Comparison of ENCODE assay signal across 22 cellular contexts in the genomic region with DNA sequence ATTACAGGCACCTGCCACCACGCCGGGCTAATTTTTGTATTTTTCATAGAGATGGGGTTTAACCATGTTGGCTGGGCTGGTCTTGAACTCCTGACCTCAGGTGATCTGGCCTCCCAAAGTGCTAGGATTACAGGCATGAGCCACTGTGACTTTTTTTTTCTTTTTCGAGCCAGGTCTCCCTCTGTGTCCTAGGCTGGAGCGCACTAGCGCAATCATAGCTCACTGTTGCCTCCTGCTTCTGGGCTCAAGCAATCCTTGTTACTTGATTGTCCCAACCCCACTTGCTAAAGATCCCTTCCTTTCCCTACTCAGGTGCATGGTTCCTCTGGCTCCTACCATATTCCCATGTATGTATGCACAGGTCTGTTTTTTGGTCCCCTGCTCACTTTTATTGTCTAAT.
"Had no signal": no experiment of that assay in that cellular context is flagged by ENCODE, and none has a peak within 500 bp of the region (broad histone marks: within the 10 kb centered on the region; RNA-seq: fewer than 3 reads in every experiment).

No MANE protein-coding gene starts in this region.

- FAIRE-seq: kidney, TTC549 had no signal

- ATAC-seq: activated CD8-positive, alpha-beta T cell treated with anti-CD3 and anti-CD28 coated beads, Interleukin-2, amount 10 ng/mL, durations not matched to agents 7 days and 5 days; naive thymus-derived CD4-positive, alpha-beta T cell; sciatic nerve; T-cell had no signal

- H3K4me1 ChIP-seq: breast epithelium had no signal

- H3K4me3 ChIP-seq: breast epithelium, coronary artery, smooth muscle cell, thoracic aorta had no signal

- H3K27me3 ChIP-seq: breast epithelium had no signal

- H3K4me2 ChIP-seq: SK-N-SH, smooth muscle cell had no signal

- H3K27ac ChIP-seq: breast epithelium, coronary artery, epithelial cell of prostate, thoracic aorta, WERI-Rb-1 had no signal

- DNase-seq: activated CD4-positive, alpha-beta T cell treated with anti-CD3 and anti-CD28 coated beads, Interleukin-2, amount 10 ng/mL, durations not matched to agents 7 days and 5 days; activated CD4-positive, CD25-positive, alpha-beta regulatory T cell treated with anti-CD3 and anti-CD28 coated beads, Interleukin-2, amount 50 U/mL, for 72 hours; activated CD8-positive, alpha-beta T cell treated with anti-CD3 and anti-CD28 coated beads, Interleukin-2, amount 10 ng/mL, durations not matched to agents 7 days and 5 days; activated naive CD4-positive, alpha-beta T cell; activated T-cell treated with anti-CD3 and anti-CD28 coated beads, Interleukin-2, amount 50 U/mL, for 1 hour; amniotic stem cell; cerebellar nuclear complex; kidney; naive thymus-derived CD4-positive, alpha-beta T cell; SK-N-SH; stimulated activated CD4-positive, alpha-beta T cell treated with anti-CD3 and anti-CD28 coated beads, Interleukin-2, amount 100 ng/mL, for 48 hours; stimulated activated CD8-positive, alpha-beta memory T cell treated with anti-CD3 and anti-CD28 coated beads, Interleukin-4, amount 100 ng/mL, for 48 hours; stimulated activated naive CD4-positive, alpha-beta T cell treated with Interleukin-2 at 50 U/mL for 16 hours; T-cell had no signal

- H3K9ac ChIP-seq: SK-N-SH had no signal

- H3K9me3 ChIP-seq: breast epithelium, SK-N-SH, thoracic aorta had no signal

- H3K36me3 ChIP-seq: breast epithelium, thoracic aorta, WERI-Rb-1 had no signal
